ENCODE assay signal across 1 cellular context in genomic region chrX:116379854-116380253, GRCh38.
A peak's percentile ranks its signal among the peaks of the same experiment; 100 is the strongest.
TF ChIP-seq lines count a peak whose summit lies in the region.

No MANE protein-coding gene starts in this region.

TF ChIP-seq in endothelial cell of umbilical vein, 7 proteins besides CTCF, POLR2A, EP300 and RAD21:
- TF ChIP-seq POLR2AphosphoS5 (IDR thresholded peaks at IDR 0.05; ENCODE audit: insufficient read depth, low read depth, low read length) (no peak), FOS (IDR thresholded peaks at IDR 0.05; ENCODE audit: borderline replicate concordance, insufficient read depth, low read length) (peak; percentile 43)
